30 cellular contexts compared by ENCODE assay signal in genomic region chr2:178666458-178666857, GRCh38.
"Had no signal": no experiment of that assay in that cellular context is flagged by ENCODE, and none has a peak within 500 bp of the region (broad histone marks: within the 10 kb centered on the region; RNA-seq: fewer than 3 reads in every experiment).

No MANE protein-coding gene starts in this region.

- H3K36me3 ChIP-seq: adrenal gland had no signal

- H3K4me3 ChIP-seq: adrenal gland, body of pancreas, esophagus muscularis mucosa had no signal

- FAIRE-seq: colon had no signal

- H3K4me1 ChIP-seq: adrenal gland, body of pancreas, esophagus muscularis mucosa had no signal

- H3K27ac ChIP-seq: adrenal gland, body of pancreas, esophagus muscularis mucosa, WERI-Rb-1 had no signal

- ATAC-seq: activated CD4-positive, CD25-positive, alpha-beta regulatory T cell treated with anti-CD3 and anti-CD28 coated beads, Interleukin-2, amount 50 U/mL, for 24 hours; activated CD8-positive, alpha-beta T cell treated with anti-CD3 and anti-CD28 coated beads for 36 hours; activated naive CD8-positive, alpha-beta T cell treated with anti-CD3 and anti-CD28 coated beads, Interleukin-2, amount 50 U/mL, for 24 hours; activated T-cell treated with anti-CD3 and anti-CD28 coated beads, Interleukin-2, amount 50 U/mL, for 4 hours; activated T-helper 17 cell treated with anti-CD3 and anti-CD28 coated beads, Interleukin-2, amount 50 U/mL, for 72 hours; body of pancreas; effector memory CD8-positive, alpha-beta T cell; T-helper 17 cell had no signal

- H3K9me3 ChIP-seq: adrenal gland, body of pancreas, esophagus muscularis mucosa had no signal

- DNase-seq: activated B cell treated with CpG ODN at 0.5 μM for 24 hours; activated CD4-positive, alpha-beta T cell treated with anti-CD3 and anti-CD28 coated beads for 48 hours; activated CD4-positive, alpha-beta T cell treated with anti-CD3 and anti-CD28 coated beads, Interleukin-2, amount 50 U/mL, for 1 hour; activated CD4-positive, alpha-beta T cell treated with anti-CD3 and anti-CD28 coated beads, Interleukin-2, amount 50 U/mL, for 48 hours; activated CD8-positive, alpha-beta memory T cell treated with anti-CD3 and anti-CD28 coated beads for 24 hours; activated CD8-positive, alpha-beta T cell treated with anti-CD3 and anti-CD28 coated beads for 36 hours; activated effector memory CD4-positive, alpha-beta T cell treated with Interleukin-2 at 50 U/mL for 16 hours; activated gamma-delta T cell treated with Interleukin-2 at 50 U/mL for 16 hours; activated naive CD4-positive, alpha-beta T cell treated with anti-CD3 and anti-CD28 coated beads, Interleukin-2, amount 50 U/mL, for 16 hours; activated naive CD4-positive, alpha-beta T cell treated with Interleukin-2 at 50 U/mL for 16 hours; activated naive CD8-positive, alpha-beta T cell treated with anti-CD3 and anti-CD28 coated beads, Interleukin-2, amount 50 U/mL, for 24 hours; activated T-cell treated with anti-CD3 and anti-CD28 coated beads, Interleukin-2, amount 50 U/mL, for 4 hours; adrenal gland; amygdala; aorta; body of pancreas; cortex of kidney; dermis blood vessel endothelial cell; effector CD4-positive, alpha-beta T cell; effector memory CD8-positive, alpha-beta T cell; erythroblast; foreskin melanocyte; T-helper 1 cell; T-helper 17 cell; T1000; WERI-Rb-1 had no signal

- H3K27me3 ChIP-seq: adrenal gland, body of pancreas, esophagus muscularis mucosa had no signal
